Comparison of ENCODE assay signal across 9 cellular contexts in the genomic region with DNA sequence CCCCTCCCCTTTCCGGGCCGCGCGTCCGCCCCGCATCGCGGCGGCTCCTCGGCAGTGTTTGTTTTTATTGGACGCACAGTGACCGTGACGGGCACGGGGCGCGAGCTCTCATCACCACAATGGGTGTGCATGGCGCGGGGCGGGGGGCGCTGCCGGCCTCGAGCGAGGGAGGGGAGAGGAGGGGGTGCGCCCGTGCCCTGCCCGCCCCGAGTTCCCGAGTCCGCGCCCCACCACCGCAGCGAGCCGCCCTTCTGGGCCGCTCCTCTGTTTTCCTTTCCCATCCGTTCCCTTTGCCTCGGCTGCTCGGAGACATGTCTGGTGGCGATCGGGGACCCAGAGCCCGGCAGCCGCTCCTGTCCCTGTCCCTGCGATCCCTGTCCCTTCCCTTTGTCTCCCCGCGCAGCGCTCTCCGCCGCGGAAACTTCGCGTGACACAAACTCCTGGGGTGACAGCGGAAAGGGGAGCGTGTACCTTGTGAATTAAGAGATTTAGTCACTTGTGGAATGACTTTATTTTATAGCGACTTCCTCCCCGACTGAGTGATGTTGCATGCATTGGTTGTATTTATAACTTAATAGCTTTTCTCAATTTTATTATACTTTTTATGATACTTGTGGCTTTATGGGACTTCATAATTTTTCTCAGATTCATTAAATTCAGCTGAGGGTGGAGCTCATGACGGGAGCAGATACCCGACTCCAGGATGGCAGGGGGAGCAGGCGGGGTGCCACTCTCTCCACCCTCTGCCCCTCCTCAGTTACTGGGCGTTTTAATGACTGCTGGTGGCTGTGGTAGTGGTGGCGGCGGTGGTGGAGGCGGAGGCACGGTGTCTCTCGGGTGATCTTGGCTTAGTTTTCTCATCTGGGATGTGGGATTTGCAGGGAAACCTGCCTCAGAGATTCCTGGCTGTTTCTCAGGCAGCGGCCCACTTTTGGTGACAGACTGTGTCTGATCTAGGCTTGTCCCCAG. TPM values are rescaled to one million over a fixed set of nuclear protein-coding genes. Genes with fewer than 3 reads are reported as not detected.
DNase-seq lines count a peak whose midpoint lies in the region; ATAC-seq, FAIRE-seq and TF ChIP-seq lines count a peak whose summit lies in the region.
"Had no signal": no experiment of that assay in that cellular context is flagged by ENCODE, and none has a peak within 500 bp of the region (broad histone marks: within the 10 kb centered on the region; RNA-seq: fewer than 3 reads in every experiment).

No MANE protein-coding gene starts in this region.

- no peak overlapping the region for H3K9ac ChIP-seq in astrocyte (ENCODE audit: low read length)

- H3K27ac Mint-ChIP-seq in astrocyte (ENCODE audit: unreplicated experiment), result no peak overlapping the region

- peak; percentile 21 for DNase-seq in activated CD4-positive, alpha-beta T cell treated with anti-CD3 and anti-CD28 coated beads for 48 hours
- DNase-seq in activated CD4-positive, alpha-beta T cell treated with anti-CD3 and anti-CD28 coated beads, Interleukin-2, amount 50 U/mL, for 4 hours, result no peak
- DNase-seq in astrocyte (ENCODE audit: low read depth) (no peak), left lobe of liver (ENCODE audit: low spot score) (no peak), putamen (ENCODE audit: low spot score) (no peak)

- FAIRE-seq in astrocyte (lab: Jason Lieb, UNC), result no peak
- FAIRE-seq: K562 had no signal

- peak overlapping the region; percentile 82 for H3K4me2 ChIP-seq in astrocyte (ENCODE audit: low read length)

- H3K36me3 ChIP-seq in astrocyte (ENCODE audit: insufficient read depth, low read length) (no peaks in the 10 kb centered on the region), thymus (ENCODE audit: control insufficient read depth, insufficient read depth) (no peaks in the 10 kb centered on the region)

- H3K4me1 ChIP-seq in astrocyte (ENCODE audit: insufficient read depth, low read length), result peaks cover 4% of the 10 kb centered on the region
- H3K4me1 ChIP-seq in thymus (ENCODE audit: control insufficient read depth, insufficient read depth, low read length), result no peaks in the 10 kb centered on the region

- no peaks in the 10 kb centered on the region for H3K79me2 ChIP-seq in astrocyte (ENCODE audit: insufficient read depth, low read length)

- no peaks in the 10 kb centered on the region for H3K9me3 ChIP-seq in astrocyte (ENCODE audit: insufficient read depth, low read depth, low read length)
- H3K9me3 ChIP-seq in thymus (ENCODE audit: control insufficient read depth), result no peaks in the 10 kb centered on the region

- H4K20me1 ChIP-seq in astrocyte (ENCODE audit: insufficient read depth, low read length), result no peaks in the 10 kb centered on the region

- peak overlapping the region; percentile 42 for H3K4me3 ChIP-seq in astrocyte (ENCODE audit: insufficient read depth, low read depth, low read length)
- peak overlapping the region; percentile 3 for H3K4me3 ChIP-seq in thymus (ENCODE audit: low read length)
- H3K4me3 ChIP-seq: K562 had no signal

- WGBS in thymus, result 6% methylated on average over 64 of the region's 64 CpGs

- no peak for TF ChIP-seq CTCF in astrocyte (IDR thresholded peaks at IDR 0.05; ENCODE audit: insufficient read depth, low read depth, low read length)

- H2AFZ ChIP-seq in astrocyte (ENCODE audit: low read depth, low read length), result peak overlapping the region; percentile 34

- peaks cover 80% of the 10 kb centered on the region for H3K27me3 ChIP-seq in astrocyte (ENCODE audit: insufficient read depth, low read length)
- H3K27me3 ChIP-seq in thymus (ENCODE audit: control insufficient read depth, insufficient read depth), result peaks cover 58% of the 10 kb centered on the region

- ATAC-seq in left lobe of liver, result peak; percentile 24
- ATAC-seq in HG03045 (IDR thresholded peaks at IDR 0.05; ENCODE audit: unreplicated experiment), result no peak
- no peak for ATAC-seq in HG03520 (IDR thresholded peaks at IDR 0.05; ENCODE audit: unreplicated experiment)
- ATAC-seq: K562 had no signal

- H3K9me3 Mint-ChIP-seq in astrocyte (ENCODE audit: unreplicated experiment), result peaks cover 2% of the 10 kb centered on the region

- no peak overlapping the region for H3K27ac ChIP-seq in astrocyte (ENCODE audit: low read depth, low read length)
- no peak overlapping the region for H3K27ac ChIP-seq in thymus (ENCODE audit: low read depth)

- peaks cover 80% of the 10 kb centered on the region for H3K27me3 Mint-ChIP-seq in astrocyte (ENCODE audit: low read depth, unreplicated experiment)

- no peaks in the 10 kb centered on the region for H3K36me3 Mint-ChIP-seq in astrocyte (ENCODE audit: low read depth, unreplicated experiment)

- peaks cover 4% of the 10 kb centered on the region for H3K4me1 Mint-ChIP-seq in astrocyte (ENCODE audit: low read depth, unreplicated experiment)

- H3K4me3 Mint-ChIP-seq in astrocyte (ENCODE audit: unreplicated experiment), result peak overlapping the region; percentile 80

RNA-seq across cellular contexts. Expression of a gene that starts 40.8 kb away (rescaled TPM):
- total RNA-seq in astrocyte (3.1 and 4.8 TPM in 2 replicates), left lobe of liver (6.4 TPM)
- polyA plus RNA-seq in thymus, result 6.2 TPM

RNA-seq across cellular contexts. Expression of a gene that starts 50.5 kb away (rescaled TPM):
- total RNA-seq in astrocyte (7.1 and 8.8 TPM in 2 replicates), left lobe of liver (11.3 TPM)
- polyA plus RNA-seq in thymus, result 5.1 TPM
